8 cellular contexts compared by ENCODE assay signal in the genomic region with DNA sequence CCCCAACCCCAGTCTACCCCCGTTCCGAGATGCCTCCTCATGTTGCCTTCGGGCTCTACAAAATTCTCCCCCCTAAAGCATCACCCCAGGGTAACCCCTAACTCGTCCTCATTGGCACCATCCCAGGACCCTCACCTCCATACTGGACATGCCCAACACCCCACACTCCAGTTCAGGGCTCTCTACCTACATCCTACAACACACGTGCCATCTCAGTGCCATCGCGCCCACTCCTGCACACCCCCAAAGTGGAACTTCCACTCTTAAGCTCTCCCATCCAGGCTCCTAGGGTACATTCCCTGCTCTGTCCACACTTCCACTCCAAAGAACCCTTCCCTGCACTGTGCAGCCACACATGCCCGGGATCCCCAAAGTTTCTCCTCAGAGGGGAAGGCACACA. TPM values are rescaled to one million over a fixed set of nuclear protein-coding genes. Genes with fewer than 3 reads are reported as not detected.
DNase-seq lines count a peak whose midpoint lies in the region; ATAC-seq and TF ChIP-seq lines count a peak whose summit lies in the region.

No MANE protein-coding gene starts in this region.

- POLR2A ChIA-PET in CD4-positive, alpha-beta memory T cell (lab: Charles Lee; ENCODE audit: partially characterized antibody): interaction anchor here (0.6 to 1.8 kb wide), 5 partner anchors 18 to 145 kb away, joined by 3 to 8 read pairs (median 4); a partner anchor contains a TSS
- POLR2A ChIA-PET in Panc1 (lab: Charles Lee): interaction anchor here (0.6 kb wide), 1 partner anchor 10 kb away, joined by 3 read pairs; no protein-coding TSS in a partner anchor

- H3K27me3 ChIP-seq in CD4-positive, alpha-beta memory T cell (ENCODE audit: insufficient read depth, low read length): no peaks in the 10 kb centered on the region
- H3K27me3 ChIP-seq in Panc1 (ENCODE audit: control insufficient read depth, insufficient read depth, low read length): no peaks in the 10 kb centered on the region
- H3K27me3 ChIP-seq in neutrophil: no peaks in the 10 kb centered on the region

- peak overlapping the region; percentile 83 to 93 (median 88) for H3K27ac Mint-ChIP-seq in CD4-positive, alpha-beta memory T cell

- no peaks in the 10 kb centered on the region for H3K9me3 ChIP-seq in CD4-positive, alpha-beta memory T cell (ENCODE audit: control insufficient read depth in 1 of 2, low read length in 2 of 2)
- H3K9me3 ChIP-seq in Panc1 (ENCODE audit: control insufficient read depth, insufficient read depth, low read depth, low read length): no peaks in the 10 kb centered on the region
- H3K9me3 ChIP-seq in neutrophil: no peaks in the 10 kb centered on the region

- H3K4me3 ChIP-seq in CD4-positive, alpha-beta memory T cell (ENCODE audit: low read length in 2 of 2): peak overlapping the region; percentile 54 to 80
- H3K4me3 ChIP-seq in Panc1 (ENCODE audit: low read depth in 2 of 2, low read length in 2 of 2) (peak overlapping the region; percentile 82 to 92), epithelial cell of proximal tubule (ENCODE audit: low read depth, low read length) (peak overlapping the region; percentile 83), neutrophil (ENCODE audit: low read depth in 1 of 2, low read length in 1 of 2) (peak overlapping the region; percentile 95)

- ATAC-seq in Panc1 (0 out of 2 replicates have a peak, but pooled peaks have one; percentile 14), GM18907 (IDR thresholded peaks at IDR 0.05; ENCODE audit: unreplicated experiment) (no peak)

- intact Hi-C loops in CD4-positive, alpha-beta memory T cell (cut with micrococcal nuclease): loop anchor here (5.0 kb wide), 1 partner anchor 133 kb away; no protein-coding TSS in a partner anchor
- intact Hi-C loops in Panc1 (cut with micrococcal nuclease; ENCODE audit: unreplicated experiment): no loop called here

- CTCF ChIA-PET in CD4-positive, alpha-beta memory T cell (lab: Charles Lee; ENCODE audit: partially characterized antibody): interaction anchor here (1.0 to 7.2 kb wide), 3 partner anchors 13 to 41 kb away, joined by 4 to 52 read pairs (median 10); no protein-coding TSS in a partner anchor
- CTCF ChIA-PET in Panc1 (lab: Charles Lee): interaction anchor here (0.7 kb wide), 1 partner anchor 13 kb away, joined by 3 read pairs; no protein-coding TSS in a partner anchor

- H3K4me1 ChIP-seq in CD4-positive, alpha-beta memory T cell (ENCODE audit: insufficient read depth, low read length): peaks cover 47% of the 10 kb centered on the region
- H3K4me1 ChIP-seq in Panc1 (ENCODE audit: control insufficient read depth, insufficient read depth, low read length) (peaks cover 3% of the 10 kb centered on the region; the same call in 1 of the 2 replicates), neutrophil (ENCODE audit: control insufficient read depth in 1 of 2, insufficient read depth in 1 of 2, low read depth in 1 of 2, low read length in 1 of 2) (peaks cover 33 to 35% of the 10 kb centered on the region in 2 experiments)

- H3K27ac ChIP-seq in CD4-positive, alpha-beta memory T cell (ENCODE audit: low read depth, low read length): peak overlapping the region; percentile 76
- H3K27ac ChIP-seq in Panc1 (ENCODE audit: low read length) (peak overlapping the region; percentile 83), neutrophil (no peak overlapping the region)

- DNase-seq in CD4-positive, alpha-beta memory T cell: no peak
- no peak for DNase-seq in Panc1 (ENCODE audit: low read depth, low spot score)
- DNase-seq in epithelial cell of proximal tubule (ENCODE audit: low read depth): no peak
- DNase-seq in NCI-H2029 treated with DMSO at 0.1 percent for 48 hours (lab: John Stamatoyannopoulos, UW): no peak
- DNase-seq in NCI-H524 (lab: John Stamatoyannopoulos, UW): no peak
- no peak for DNase-seq in stimulated activated CD4-positive, alpha-beta T cell treated with anti-CD3 and anti-CD28 coated beads, Interleukin-15, amount 100 ng/mL, for 24 hours

- H3K4me1 Mint-ChIP-seq in CD4-positive, alpha-beta memory T cell: peaks cover 43 to 78% (median 58%) of the 10 kb centered on the region in 4 donors

- TF ChIP-seq CTCF in Panc1 (IDR thresholded peaks at IDR 0.05): no peak
- TF ChIP-seq CTCF in epithelial cell of proximal tubule (conservative IDR thresholded peaks at IDR 0.05; ENCODE audit: low read depth, low read length): no peak
- no peak for TF ChIP-seq CTCF in neutrophil (IDR thresholded peaks at IDR 0.05)

- in situ Hi-C loops in Panc1 (cut with HindIII; ENCODE audit: low pct_unique_long_range_greater_than_20kb, low sequenced_read_pairs): no loop called here

- no peaks in the 10 kb centered on the region for H3K27me3 Mint-ChIP-seq in CD4-positive, alpha-beta memory T cell

- H3K36me3 ChIP-seq in CD4-positive, alpha-beta memory T cell (ENCODE audit: insufficient read depth, low read length): peaks cover 11% of the 10 kb centered on the region
- H3K36me3 ChIP-seq in Panc1 (ENCODE audit: control insufficient read depth, insufficient read depth, low read length) (peaks cover 3% of the 10 kb centered on the region; the same call in 1 of the 2 replicates), neutrophil (peaks cover 17% of the 10 kb centered on the region)

- peak overlapping the region; percentile 88 to 92 (median 90) for H3K4me3 Mint-ChIP-seq in CD4-positive, alpha-beta memory T cell

- peaks cover 7 to 19% of the 10 kb centered on the region in 2 donors for H3K36me3 Mint-ChIP-seq in CD4-positive, alpha-beta memory T cell

- no TSS peak for BruUV-seq in Panc1 (replicated peaks; lab: Mats Ljungman, UMichigan)

- H3K9me3 Mint-ChIP-seq in CD4-positive, alpha-beta memory T cell: no peaks in the 10 kb centered on the region

RNA-seq across cellular contexts. Expression of a gene that starts 0.8 kb away (rescaled TPM):
- total RNA-seq in CD4-positive, alpha-beta memory T cell: 10 to 100 TPM; 24.4 to 28.9 TPM
- polyA plus RNA-seq in CD4-positive, alpha-beta memory T cell: 1 to 10 TPM; 3.0 to 5.7 TPM
- total RNA-seq in Panc1 (2021; ENCODE audit: unreplicated experiment) (21.6 TPM), epithelial cell of proximal tubule (20.3 and 27.8 TPM in 2 replicates)
- 20.0 TPM for polyA plus RNA-seq in Panc1 (2012; ENCODE audit: insufficient read length)

RNA-seq across cellular contexts. Expression of a gene that starts 1.2 kb away (rescaled TPM):
- 10 to 100 TPM; 81.2 to 88.8 TPM for total RNA-seq in CD4-positive, alpha-beta memory T cell
- 10 to 100 TPM; 13.9 to 23.0 TPM for polyA plus RNA-seq in CD4-positive, alpha-beta memory T cell
- 89.5 TPM for total RNA-seq in Panc1 (2021; ENCODE audit: unreplicated experiment)
- polyA plus RNA-seq in Panc1 (2012; ENCODE audit: insufficient read length): 137 TPM
- total RNA-seq in epithelial cell of proximal tubule: 62.1 and 95.0 TPM in 2 replicates

RNA-seq across cellular contexts. Expression of a gene that starts 28.1 kb away (rescaled TPM):
- total RNA-seq in CD4-positive, alpha-beta memory T cell: 100 to 1,000 TPM; 115 to 122 TPM
- 10 to 100 TPM; 27.6 to 88.9 TPM for polyA plus RNA-seq in CD4-positive, alpha-beta memory T cell
- total RNA-seq in Panc1 (2021; ENCODE audit: unreplicated experiment) (41.2 TPM), epithelial cell of proximal tubule (28.4 and 36.8 TPM in 2 replicates)
- polyA plus RNA-seq in Panc1 (2012; ENCODE audit: insufficient read length): 44.2 TPM

RNA-seq across cellular contexts. Expression of a gene that starts 43.4 kb away (rescaled TPM):
- 10 to 100 TPM; 20.3 TPM for total RNA-seq in CD4-positive, alpha-beta memory T cell
- 10 to 100 TPM in 1 of 2 donors, 1 to 10 TPM in 1; 7.2 to 22.1 TPM for polyA plus RNA-seq in CD4-positive, alpha-beta memory T cell
- total RNA-seq in Panc1 (2021; ENCODE audit: unreplicated experiment): 104 TPM
- polyA plus RNA-seq in Panc1 (2012; ENCODE audit: insufficient read length): 140 TPM
- 85.1 and 197 TPM in 2 replicates for total RNA-seq in epithelial cell of proximal tubule
